1 cellular context compared by ENCODE assay signal in the genomic region with DNA sequence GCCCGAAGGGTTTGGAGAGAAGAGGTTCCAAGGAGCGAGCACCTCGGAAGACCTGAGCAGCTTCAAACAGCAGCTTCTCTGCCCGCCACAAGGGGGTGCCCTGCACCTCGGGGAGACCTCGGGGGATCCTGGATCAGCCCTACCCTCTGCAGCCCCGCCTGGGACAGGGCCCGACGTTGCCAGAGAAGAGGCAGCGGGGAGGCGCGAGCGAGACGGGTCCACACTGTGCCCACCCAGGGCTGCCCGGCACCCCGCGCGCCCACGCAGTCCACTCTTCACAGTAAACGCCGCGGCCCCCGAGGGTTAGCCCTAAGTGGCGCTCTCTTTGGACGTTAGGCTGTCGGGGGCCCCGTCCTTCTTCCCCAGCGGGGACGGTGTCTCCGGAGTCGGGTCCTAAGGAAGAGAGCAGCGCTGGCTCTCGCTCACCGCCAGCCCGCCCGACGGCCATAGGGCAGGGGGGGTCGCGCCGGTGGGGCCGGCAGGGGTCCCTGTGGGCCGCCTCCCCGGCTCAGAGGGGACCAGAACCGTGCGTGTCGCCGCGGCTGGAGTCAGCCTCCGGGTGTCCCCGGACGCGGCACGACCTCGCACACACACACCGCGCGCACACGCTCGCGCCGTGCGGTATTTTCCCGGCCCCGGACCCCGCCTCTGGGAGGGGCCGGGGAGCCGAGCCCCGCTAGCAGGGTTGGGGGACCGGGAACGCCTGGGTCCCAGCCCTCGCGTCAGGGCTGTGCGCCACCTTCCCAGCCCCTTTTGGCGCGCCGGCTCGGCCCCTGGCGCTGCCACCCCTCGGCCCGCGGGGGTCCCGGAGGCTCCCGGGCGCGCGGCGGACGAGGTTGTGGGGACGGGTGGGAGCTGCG.
TF ChIP-seq lines count a peak whose summit lies in the region.

No MANE protein-coding gene starts in this region.

TF ChIP-seq in HepG2, 621 proteins besides CTCF, POLR2A, EP300 and RAD21 (continued from another document and continues in another):
- TF ChIP-seq, protein P1, sequence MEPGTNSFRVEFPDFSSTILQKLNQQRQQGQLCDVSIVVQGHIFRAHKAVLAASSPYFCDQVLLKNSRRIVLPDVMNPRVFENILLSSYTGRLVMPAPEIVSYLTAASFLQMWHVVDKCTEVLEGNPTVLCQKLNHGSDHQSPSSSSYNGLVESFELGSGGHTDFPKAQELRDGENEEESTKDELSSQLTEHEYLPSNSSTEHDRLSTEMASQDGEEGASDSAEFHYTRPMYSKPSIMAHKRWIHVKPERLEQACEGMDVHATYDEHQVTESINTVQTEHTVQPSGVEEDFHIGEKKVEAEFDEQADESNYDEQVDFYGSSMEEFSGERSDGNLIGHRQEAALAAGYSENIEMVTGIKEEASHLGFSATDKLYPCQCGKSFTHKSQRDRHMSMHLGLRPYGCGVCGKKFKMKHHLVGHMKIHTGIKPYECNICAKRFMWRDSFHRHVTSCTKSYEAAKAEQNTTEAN (CRISPR knock-in tag; conservative IDR thresholded peaks at IDR 0.05): no peak
- TF ChIP-seq, protein P2, sequence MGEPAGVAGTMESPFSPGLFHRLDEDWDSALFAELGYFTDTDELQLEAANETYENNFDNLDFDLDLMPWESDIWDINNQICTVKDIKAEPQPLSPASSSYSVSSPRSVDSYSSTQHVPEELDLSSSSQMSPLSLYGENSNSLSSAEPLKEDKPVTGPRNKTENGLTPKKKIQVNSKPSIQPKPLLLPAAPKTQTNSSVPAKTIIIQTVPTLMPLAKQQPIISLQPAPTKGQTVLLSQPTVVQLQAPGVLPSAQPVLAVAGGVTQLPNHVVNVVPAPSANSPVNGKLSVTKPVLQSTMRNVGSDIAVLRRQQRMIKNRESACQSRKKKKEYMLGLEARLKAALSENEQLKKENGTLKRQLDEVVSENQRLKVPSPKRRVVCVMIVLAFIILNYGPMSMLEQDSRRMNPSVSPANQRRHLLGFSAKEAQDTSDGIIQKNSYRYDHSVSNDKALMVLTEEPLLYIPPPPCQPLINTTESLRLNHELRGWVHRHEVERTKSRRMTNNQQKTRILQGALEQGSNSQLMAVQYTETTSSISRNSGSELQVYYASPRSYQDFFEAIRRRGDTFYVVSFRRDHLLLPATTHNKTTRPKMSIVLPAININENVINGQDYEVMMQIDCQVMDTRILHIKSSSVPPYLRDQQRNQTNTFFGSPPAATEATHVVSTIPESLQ (CRISPR knock-in tag; conservative IDR thresholded peaks at IDR 0.05): no peak
- 0 out of 2 replicates have a peak, but pooled peaks have one; percentile 28 for TF ChIP-seq MXD4 (CRISPR knock-in tag; IDR thresholded peaks at IDR 0.05)
- 0 out of 2 replicates have a peak, but pooled peaks have one; percentile 20 for TF ChIP-seq ZBED4 (CRISPR knock-in tag; IDR thresholded peaks at IDR 0.05; ENCODE audit: borderline replicate concordance)
- TF ChIP-seq HNF4A (CRISPR knock-in tag; IDR thresholded peaks at IDR 0.05): peak; percentile 11; the same call in 1 of the 2 replicates
- TF ChIP-seq ARHGAP35 (CRISPR knock-in tag; IDR thresholded peaks at IDR 0.05; ENCODE audit: borderline replicate concordance): peak; percentile 89
- TF ChIP-seq DNMT1 (CRISPR knock-in tag; IDR thresholded peaks at IDR 0.05): peak; percentile 49; the same call in 1 of the 2 replicates
- TF ChIP-seq MTA1 (CRISPR knock-in tag; IDR thresholded peaks at IDR 0.05; ENCODE audit: borderline replicate concordance): peak; percentile 56; the same call in 1 of the 2 replicates
- 0 out of 2 replicates have a peak, but pooled peaks have one; percentile 14 for TF ChIP-seq RXRB (CRISPR knock-in tag; IDR thresholded peaks at IDR 0.05; ENCODE audit: borderline replicate concordance)
- TF ChIP-seq ZNF629 (CRISPR knock-in tag; conservative IDR thresholded peaks at IDR 0.05): no peak; the same call in 1 of the 2 replicates
- peak; percentile 51; the same call in 1 of the 2 replicates for TF ChIP-seq SPEN (CRISPR knock-in tag; IDR thresholded peaks at IDR 0.05; ENCODE audit: low read depth)
- no peak for TF ChIP-seq SP140L (CRISPR knock-in tag; IDR thresholded peaks at IDR 0.05; ENCODE audit: borderline replicate concordance)
- TF ChIP-seq ATF2 (CRISPR knock-in tag; IDR thresholded peaks at IDR 0.05): 0 out of 2 replicates have a peak, but pooled peaks have one; percentile 44
- peak; percentile 26; the same call in 1 of the 2 replicates for TF ChIP-seq SUZ12 (IDR thresholded peaks at IDR 0.05; ENCODE audit: low read depth, low read length)
- 0 out of 2 replicates have a peak, but pooled peaks have one; percentile 28 for TF ChIP-seq ELF1 (CRISPR knock-in tag; IDR thresholded peaks at IDR 0.05)
- TF ChIP-seq ZNF710 (CRISPR knock-in tag; IDR thresholded peaks at IDR 0.05; ENCODE audit: borderline replicate concordance): peak; percentile 79; the same call in 1 of the 2 replicates
- no peak; the same call in 1 of the 2 replicates for TF ChIP-seq ZFP36L1 (CRISPR knock-in tag; IDR thresholded peaks at IDR 0.05)
- TF ChIP-seq ZNF605 (CRISPR knock-in tag; IDR thresholded peaks at IDR 0.05): 0 out of 2 replicates have a peak, but pooled peaks have one; percentile 47
- TF ChIP-seq, protein P3, sequence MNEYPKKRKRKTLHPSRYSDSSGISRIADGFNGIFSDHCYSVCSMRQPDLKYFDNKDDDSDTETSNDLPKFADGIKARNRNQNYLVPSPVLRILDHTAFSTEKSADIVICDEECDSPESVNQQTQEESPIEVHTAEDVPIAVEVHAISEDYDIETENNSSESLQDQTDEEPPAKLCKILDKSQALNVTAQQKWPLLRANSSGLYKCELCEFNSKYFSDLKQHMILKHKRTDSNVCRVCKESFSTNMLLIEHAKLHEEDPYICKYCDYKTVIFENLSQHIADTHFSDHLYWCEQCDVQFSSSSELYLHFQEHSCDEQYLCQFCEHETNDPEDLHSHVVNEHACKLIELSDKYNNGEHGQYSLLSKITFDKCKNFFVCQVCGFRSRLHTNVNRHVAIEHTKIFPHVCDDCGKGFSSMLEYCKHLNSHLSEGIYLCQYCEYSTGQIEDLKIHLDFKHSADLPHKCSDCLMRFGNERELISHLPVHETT (CRISPR knock-in tag; conservative IDR thresholded peaks at IDR 0.05): 0 out of 2 replicates have a peak, but pooled peaks have one; percentile 47
- peak; percentile 55; the same call in 1 of the 2 replicates for TF ChIP-seq FOXO1 (CRISPR knock-in tag; IDR thresholded peaks at IDR 0.05)
- TF ChIP-seq ZFP41 (CRISPR knock-in tag; IDR thresholded peaks at IDR 0.05; ENCODE audit: borderline replicate concordance): peak; percentile 83
- TF ChIP-seq KLF6 (CRISPR knock-in tag; IDR thresholded peaks at IDR 0.05): 0 out of 2 replicates have a peak, but pooled peaks have one; percentile 54
- no peak for TF ChIP-seq ZNF577 (CRISPR knock-in tag; IDR thresholded peaks at IDR 0.05; ENCODE audit: borderline replicate concordance, low read depth)
- TF ChIP-seq ZNF776 (CRISPR knock-in tag; IDR thresholded peaks at IDR 0.05): peak; percentile 83; the same call in 1 of the 2 replicates
- peak; percentile 74 for TF ChIP-seq ERF (CRISPR knock-in tag; IDR thresholded peaks at IDR 0.05)
- peak; percentile 27 for TF ChIP-seq ZNF781 (CRISPR knock-in tag; IDR thresholded peaks at IDR 0.05; ENCODE audit: borderline replicate concordance, not compliant biosample characterization)
- TF ChIP-seq ZBTB20 (CRISPR knock-in tag; IDR thresholded peaks at IDR 0.05; ENCODE audit: borderline replicate concordance, low read depth): no peak
- TF ChIP-seq SP4 (CRISPR knock-in tag; IDR thresholded peaks at IDR 0.05): peak; percentile 51; the same call in 1 of the 2 replicates
- TF ChIP-seq, protein P4, sequence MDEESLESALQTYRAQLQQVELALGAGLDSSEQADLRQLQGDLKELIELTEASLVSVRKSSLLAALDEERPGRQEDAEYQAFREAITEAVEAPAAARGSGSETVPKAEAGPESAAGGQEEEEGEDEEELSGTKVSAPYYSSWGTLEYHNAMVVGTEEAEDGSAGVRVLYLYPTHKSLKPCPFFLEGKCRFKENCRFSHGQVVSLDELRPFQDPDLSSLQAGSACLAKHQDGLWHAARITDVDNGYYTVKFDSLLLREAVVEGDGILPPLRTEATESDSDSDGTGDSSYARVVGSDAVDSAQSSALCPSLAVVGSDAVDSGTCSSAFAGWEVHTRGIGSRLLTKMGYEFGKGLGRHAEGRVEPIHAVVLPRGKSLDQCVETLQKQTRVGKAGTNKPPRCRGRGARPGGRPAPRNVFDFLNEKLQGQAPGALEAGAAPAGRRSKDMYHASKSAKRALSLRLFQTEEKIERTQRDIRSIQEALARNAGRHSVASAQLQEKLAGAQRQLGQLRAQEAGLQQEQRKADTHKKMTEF (CRISPR knock-in tag; IDR thresholded peaks at IDR 0.05): peak; percentile 62; the same call in 1 of the 2 replicates
- TF ChIP-seq RNF219 (CRISPR knock-in tag; IDR thresholded peaks at IDR 0.05): no peak
- no peak for TF ChIP-seq SSRP1 (CRISPR knock-in tag; IDR thresholded peaks at IDR 0.05)
- TF ChIP-seq, protein P5, sequence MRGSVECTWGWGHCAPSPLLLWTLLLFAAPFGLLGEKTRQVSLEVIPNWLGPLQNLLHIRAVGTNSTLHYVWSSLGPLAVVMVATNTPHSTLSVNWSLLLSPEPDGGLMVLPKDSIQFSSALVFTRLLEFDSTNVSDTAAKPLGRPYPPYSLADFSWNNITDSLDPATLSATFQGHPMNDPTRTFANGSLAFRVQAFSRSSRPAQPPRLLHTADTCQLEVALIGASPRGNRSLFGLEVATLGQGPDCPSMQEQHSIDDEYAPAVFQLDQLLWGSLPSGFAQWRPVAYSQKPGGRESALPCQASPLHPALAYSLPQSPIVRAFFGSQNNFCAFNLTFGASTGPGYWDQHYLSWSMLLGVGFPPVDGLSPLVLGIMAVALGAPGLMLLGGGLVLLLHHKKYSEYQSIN (CRISPR knock-in tag; IDR thresholded peaks at IDR 0.05; ENCODE audit: borderline replicate concordance): no peak
